Comparison of ENCODE assay signal across 18 cellular contexts in genomic region chr20:13341737-13342393, GRCh38.
A peak's percentile ranks its signal among the peaks of the same experiment; 100 is the strongest.
DNase-seq lines count a peak whose midpoint lies in the region; ATAC-seq and TF ChIP-seq lines count a peak whose summit lies in the region.
"Had no signal": no experiment of that assay in that cellular context is flagged by ENCODE, and none has a peak within 500 bp of the region (broad histone marks: within the 10 kb centered on the region; RNA-seq: fewer than 3 reads in every experiment).

No MANE protein-coding gene starts in this region.

- H2BK120ac ChIP-seq in mesendoderm (ENCODE audit: low read depth, low read length) = no peak overlapping the region

- WGBS in mesendoderm (ENCODE audit: extremely low coverage, insufficient coverage, low lambda C conversion rate) = no CpG with 5 or more reads among the region's 9 CpGs
- WGBS in endodermal cell (ENCODE audit: insufficient coverage in 1 of 2, insufficient read length in 1 of 2), 2 experiments = 79 to 92% methylated on average over 6 to 9 of the region's 9 CpGs

- no peaks in the 10 kb centered on the region for H3K9me3 ChIP-seq in endodermal cell (ENCODE audit: control insufficient read depth, low read length)
- H3K9me3 ChIP-seq: mucosa of descending colon, thoracic aorta had no signal

- H3K27ac Mint-ChIP-seq in endodermal cell = no peak overlapping the region
- H3K27ac Mint-ChIP-seq: IgD-negative memory B cell had no signal

- no peak overlapping the region for H3K56ac ChIP-seq in mesendoderm (ENCODE audit: low read length)

- H3K9ac ChIP-seq in mesendoderm (ENCODE audit: low read length) = no peak overlapping the region
- no peak overlapping the region for H3K9ac ChIP-seq in endodermal cell (ENCODE audit: extremely low read depth, low read length, poor library complexity, severe bottlenecking)

- H4K5ac ChIP-seq in mesendoderm (ENCODE audit: low read length) = no peak overlapping the region

- H3K36me3 ChIP-seq in mesendoderm (ENCODE audit: control insufficient read depth, insufficient read depth, low read length) (no peaks in the 10 kb centered on the region), endodermal cell (ENCODE audit: control insufficient read depth, insufficient read depth, low read length) (no peaks in the 10 kb centered on the region)
- H3K36me3 ChIP-seq: thoracic aorta had no signal

- no peak overlapping the region for H3K4me3 Mint-ChIP-seq in endodermal cell
- H3K4me3 Mint-ChIP-seq: IgD-negative memory B cell had no signal

- H3K23ac ChIP-seq in mesendoderm (ENCODE audit: low read length) = no peak overlapping the region

- no peaks in the 10 kb centered on the region for H3K9me3 Mint-ChIP-seq in endodermal cell

- H3K27ac ChIP-seq in mesendoderm (ENCODE audit: low read depth, low read length) (no peak overlapping the region), RWPE1 (no peak overlapping the region), endodermal cell (ENCODE audit: low read depth, low read length) (no peak overlapping the region)
- H3K27ac ChIP-seq: thoracic aorta had no signal

- DNase-seq in mesendoderm = no peak
- DNase-seq in RWPE1 (ENCODE audit: low spot score) = no peak
- DNase-seq in endodermal cell = no peak
- DNase-seq: activated CD4-positive, alpha-beta T cell treated with anti-CD3 and anti-CD28 coated beads, Interleukin-2, amount 50 U/mL, for 48 hours; amniotic stem cell; cerebellar nuclear complex; mucosa of descending colon; NCI-H1092; NCI-H82; right cardiac atrium; stimulated activated CD4-positive, alpha-beta T cell treated with anti-CD3 and anti-CD28 coated beads, Interleukin-2, amount 100 ng/mL, for 48 hours had no signal

- H3K18ac ChIP-seq in mesendoderm (ENCODE audit: low read length) = peak overlapping the region; percentile 16

- no peak overlapping the region for H3K4ac ChIP-seq in mesendoderm (ENCODE audit: low read depth, low read length)

- H4K8ac ChIP-seq in mesendoderm (ENCODE audit: low read depth, low read length) = no peak overlapping the region

- no peak overlapping the region for H3K4me3 ChIP-seq in mesendoderm (ENCODE audit: low read length)
- H3K4me3 ChIP-seq in endodermal cell (ENCODE audit: low read length) = no peak overlapping the region
- H3K4me3 ChIP-seq: mucosa of descending colon, thoracic aorta had no signal

- H3K4me1 Mint-ChIP-seq in endodermal cell = peaks cover 28% of the 10 kb centered on the region
- H3K4me1 Mint-ChIP-seq: IgD-negative memory B cell had no signal

- no peaks in the 10 kb centered on the region for H3K36me3 Mint-ChIP-seq in endodermal cell (ENCODE audit: low read depth)
- H3K36me3 Mint-ChIP-seq: IgD-negative memory B cell had no signal

- no peak overlapping the region for H3K4me2 ChIP-seq in mesendoderm (ENCODE audit: low read length)

- H3K79me1 ChIP-seq in mesendoderm (ENCODE audit: low read length) = no peaks in the 10 kb centered on the region

- POLR2A ChIA-PET in RWPE1 (lab: Yijun Ruan, JAX; ENCODE audit: low non-redundant PET) = no interaction called here

- ATAC-seq in GM18520 (IDR thresholded peaks at IDR 0.05; ENCODE audit: unreplicated experiment) = peak; percentile 42
- ATAC-seq in GM19468 (IDR thresholded peaks at IDR 0.05; ENCODE audit: extremely low read depth, unreplicated experiment) = peak; percentile 50
- peak; percentile 50 for ATAC-seq in HG03558 (IDR thresholded peaks at IDR 0.05; ENCODE audit: extremely low read depth, unreplicated experiment)
- no peak for ATAC-seq in GM18907 (IDR thresholded peaks at IDR 0.05; ENCODE audit: unreplicated experiment)
- no peak for ATAC-seq in GM18498 (IDR thresholded peaks at IDR 0.05; ENCODE audit: unreplicated experiment)
- ATAC-seq: mucosa of descending colon, right cardiac atrium had no signal

- H3K27me3 Mint-ChIP-seq in endodermal cell (ENCODE audit: insufficient read depth) = peaks cover 14% of the 10 kb centered on the region

- no peak overlapping the region for H2BK15ac ChIP-seq in mesendoderm (replicated peaks; ENCODE audit: low read depth)

- no peak overlapping the region for H2AK5ac ChIP-seq in mesendoderm (ENCODE audit: low read length)

- H3K4me1 ChIP-seq in mesendoderm (ENCODE audit: control insufficient read depth, low read depth, low read length) = peaks cover 5% of the 10 kb centered on the region
- H3K4me1 ChIP-seq in endodermal cell (ENCODE audit: control insufficient read depth, insufficient read depth, low read length) = no peaks in the 10 kb centered on the region

- H2BK5ac ChIP-seq in mesendoderm (ENCODE audit: low read length) = no peak overlapping the region

- H3K27me3 ChIP-seq in mesendoderm (ENCODE audit: insufficient read depth, low read length, poor library complexity) (no peaks in the 10 kb centered on the region), endodermal cell (ENCODE audit: control insufficient read depth, insufficient read depth, low read length, poor library complexity, severe bottlenecking) (no peaks in the 10 kb centered on the region)

- TF ChIP-seq CTCF in RWPE1 (conservative IDR thresholded peaks at IDR 0.05; ENCODE audit: low read depth) = no peak
- TF ChIP-seq CTCF in endodermal cell (conservative IDR thresholded peaks at IDR 0.05) = no peak

- no peaks in the 10 kb centered on the region for H3K79me2 ChIP-seq in mesendoderm (ENCODE audit: control insufficient read depth, insufficient read depth, low read length)

- CTCF ChIA-PET in RWPE1 (lab: Yijun Ruan, JAX) = no interaction called here

Comparison
In these comparisons a context has a peak if more than half of its experiments do, and no peak if none do; other contexts are left out.
1. ATAC-seq: peak in GM18520 (single experiment), GM19468 (single experiment) and HG03558 (single experiment); none in GM18907 (single experiment) and GM18498 (single experiment).